ENCODE assay signal across 10 cellular contexts in genomic region chr12:121860699-121861098, GRCh38. TPM values are rescaled to one million over a fixed set of nuclear protein-coding genes. Genes with fewer than 3 reads are reported as not detected.
"Had no signal": no experiment of that assay in that cellular context is flagged by ENCODE, and none has a peak within 500 bp of the region (broad histone marks: within the 10 kb centered on the region; RNA-seq: fewer than 3 reads in every experiment).

No MANE protein-coding gene starts in this region.

RNA-seq across cellular contexts. Expression of gene HPD, which starts 2.0 kb away (rescaled TPM):
- total RNA-seq: activated CD4-positive, alpha-beta memory T cell treated with anti-CD3 and anti-CD28 coated beads, Interleukin-2, amount 10 ng/mL, durations not matched to agents 7 days and 5 days; activated CD4-positive, alpha-beta T cell treated with anti-CD3 and anti-CD28 coated beads, Interleukin-2, amount 10 ng/mL, durations not matched to agents 7 days and 5 days; activated naive CD8-positive, alpha-beta T cell treated with anti-CD3 and anti-CD28 coated beads, Interleukin-2, amount 10 ng/mL, durations not matched to agents 7 days and 5 days; activated T-cell treated with anti-CD3 and anti-CD28 coated beads, Interleukin-2, amount 50 U/mL, for 72 hours; astrocyte; chondrocyte; dermis blood vessel endothelial cell; endothelial cell of umbilical vein; fibroblast of villous mesenchyme; T-helper 17 cell had no signal
- polyA plus RNA-seq: endothelial cell of umbilical vein had no signal
